ENCODE assay signal across 8 cellular contexts in genomic region chr12:79420146-79420618, GRCh38.
A peak's percentile ranks its signal among the peaks of the same experiment; 100 is the strongest.
DNase-seq lines count a peak whose midpoint lies in the region; ATAC-seq and TF ChIP-seq lines count a peak whose summit lies in the region.

No MANE protein-coding gene starts in this region.

- TF ChIP-seq CTCF in gastroesophageal sphincter (IDR thresholded peaks at IDR 0.05): peak in 3 of 4 experiments; percentile 41 to 58 (median 58)
- no peak for TF ChIP-seq CTCF in CD8-positive, alpha-beta T cell (IDR thresholded peaks at IDR 0.05)

- H3K4me1 Mint-ChIP-seq in stimulated activated naive B cell treated with anti-CD40 and anti-IgM and Interleukin-4, amounts not matched to agents 10 μg/mL and 1 μg/mL and 100 μg/mL, for 72 hours: no peaks in the 10 kb centered on the region
- H3K4me1 Mint-ChIP-seq in CD8-positive, alpha-beta T cell (ENCODE audit: low read depth): no peaks in the 10 kb centered on the region

- TF ChIP-seq EP300 in gastroesophageal sphincter (IDR thresholded peaks at IDR 0.05): no peak

- peak; percentile 89 for DNase-seq in A172 (ENCODE audit: low spot score)
- DNase-seq in RKO (ENCODE audit: low spot score): peak; percentile 57
- DNase-seq in stimulated activated naive B cell treated with anti-CD40 and anti-IgM and Interleukin-4, amounts not matched to agents 10 μg/mL and 1 μg/mL and 100 μg/mL, for 72 hours: no peak
- no peak for DNase-seq in effector memory CD4-positive, alpha-beta T cell
- DNase-seq in CD8-positive, alpha-beta T cell: no peak
- DNase-seq in stimulated activated CD4-positive, alpha-beta T cell treated with anti-CD3 and anti-CD28 coated beads, Interleukin-4, amount 100 ng/mL, for 1 hour: no peak

- no peak overlapping the region for H3K27ac Mint-ChIP-seq in stimulated activated naive B cell treated with anti-CD40 and anti-IgM and Interleukin-4, amounts not matched to agents 10 μg/mL and 1 μg/mL and 100 μg/mL, for 72 hours
- no peak overlapping the region for H3K27ac Mint-ChIP-seq in CD8-positive, alpha-beta T cell

- no peaks in the 10 kb centered on the region for H3K27me3 ChIP-seq in gastroesophageal sphincter
- H3K27me3 ChIP-seq in effector memory CD4-positive, alpha-beta T cell (replicated peaks; ENCODE audit: control insufficient read depth, insufficient read depth, low read length, poor library complexity, severe bottlenecking): no peaks in the 10 kb centered on the region
- H3K27me3 ChIP-seq in CD8-positive, alpha-beta T cell (ENCODE audit: insufficient read depth, low read length): no peaks in the 10 kb centered on the region

- H3K36me3 Mint-ChIP-seq in stimulated activated naive B cell treated with anti-CD40 and anti-IgM and Interleukin-4, amounts not matched to agents 10 μg/mL and 1 μg/mL and 100 μg/mL, for 72 hours: no peaks in the 10 kb centered on the region
- no peaks in the 10 kb centered on the region for H3K36me3 Mint-ChIP-seq in CD8-positive, alpha-beta T cell

- H3K9me3 Mint-ChIP-seq in stimulated activated naive B cell treated with anti-CD40 and anti-IgM and Interleukin-4, amounts not matched to agents 10 μg/mL and 1 μg/mL and 100 μg/mL, for 72 hours: no peaks in the 10 kb centered on the region
- no peaks in the 10 kb centered on the region for H3K9me3 Mint-ChIP-seq in CD8-positive, alpha-beta T cell

- H3K27me3 Mint-ChIP-seq in stimulated activated naive B cell treated with anti-CD40 and anti-IgM and Interleukin-4, amounts not matched to agents 10 μg/mL and 1 μg/mL and 100 μg/mL, for 72 hours: no peaks in the 10 kb centered on the region
- no peaks in the 10 kb centered on the region for H3K27me3 Mint-ChIP-seq in CD8-positive, alpha-beta T cell (ENCODE audit: low read depth)

- H3K4me3 ChIP-seq in gastroesophageal sphincter: no peak overlapping the region
- H3K4me3 ChIP-seq in effector memory CD4-positive, alpha-beta T cell (ENCODE audit: insufficient read depth, low read depth, low read length, poor library complexity, severe bottlenecking): no peak overlapping the region
- no peak overlapping the region for H3K4me3 ChIP-seq in CD8-positive, alpha-beta T cell (ENCODE audit: low read depth, low read length)

- peaks cover 0 to 28% (median 0%) of the 10 kb centered on the region in 3 donors for H3K4me1 ChIP-seq in gastroesophageal sphincter
- no peaks in the 10 kb centered on the region for H3K4me1 ChIP-seq in effector memory CD4-positive, alpha-beta T cell (ENCODE audit: control insufficient read depth, insufficient read depth, low read length, poor library complexity, severe bottlenecking)
- H3K4me1 ChIP-seq in CD8-positive, alpha-beta T cell (ENCODE audit: insufficient read depth, low read length): no peaks in the 10 kb centered on the region

- H3K9me3 ChIP-seq in gastroesophageal sphincter: no peaks in the 10 kb centered on the region
- H3K9me3 ChIP-seq in effector memory CD4-positive, alpha-beta T cell (ENCODE audit: control insufficient read depth, low read length): no peaks in the 10 kb centered on the region
- H3K9me3 ChIP-seq in CD8-positive, alpha-beta T cell (ENCODE audit: low read length): no peaks in the 10 kb centered on the region

- CTCF ChIA-PET in CD8-positive, alpha-beta T cell (lab: Charles Lee): no interaction called here

- no peak overlapping the region for H3K4me3 Mint-ChIP-seq in stimulated activated naive B cell treated with anti-CD40 and anti-IgM and Interleukin-4, amounts not matched to agents 10 μg/mL and 1 μg/mL and 100 μg/mL, for 72 hours
- no peak overlapping the region for H3K4me3 Mint-ChIP-seq in CD8-positive, alpha-beta T cell

- no peak for TF ChIP-seq POLR2A in gastroesophageal sphincter (IDR thresholded peaks at IDR 0.05)

- POLR2A ChIA-PET in CD8-positive, alpha-beta T cell (lab: Charles Lee): no interaction called here

- H3K27ac ChIP-seq in gastroesophageal sphincter: peak overlapping the region; percentile 16 to 53 (median 44)
- H3K27ac ChIP-seq in effector memory CD4-positive, alpha-beta T cell (ENCODE audit: insufficient read depth, low read length, poor library complexity, severe bottlenecking): no peak overlapping the region
- no peak overlapping the region for H3K27ac ChIP-seq in CD8-positive, alpha-beta T cell (ENCODE audit: low read depth, low read length)

- H3K36me3 ChIP-seq in gastroesophageal sphincter: no peaks in the 10 kb centered on the region
- no peaks in the 10 kb centered on the region for H3K36me3 ChIP-seq in effector memory CD4-positive, alpha-beta T cell (ENCODE audit: control insufficient read depth, insufficient read depth, low read length)
- no peaks in the 10 kb centered on the region for H3K36me3 ChIP-seq in CD8-positive, alpha-beta T cell (ENCODE audit: insufficient read depth, low read length)

- intact Hi-C loops in CD8-positive, alpha-beta T cell (cut with DNase I, micrococcal nuclease): no loop called here

- ATAC-seq in GM18867 (IDR thresholded peaks at IDR 0.05; ENCODE audit: unreplicated experiment): peak; percentile 43
- ATAC-seq in gastroesophageal sphincter: peak; percentile 67
- peak; percentile 23 to 56 for ATAC-seq in stimulated activated naive B cell treated with anti-CD40 and anti-IgM and Interleukin-4, amounts not matched to agents 10 μg/mL and 1 μg/mL and 100 μg/mL, for 72 hours (replicated peaks)
- ATAC-seq in CD8-positive, alpha-beta T cell: no peak

Comparison
In these comparisons a context has a peak if more than half of its experiments do, and no peak if none do; other contexts are left out.
1. DNase-seq: peak in A172 (single experiment) and RKO (single experiment); none in stimulated activated naive B cell treated with anti-CD40 and anti-IgM and Interleukin-4, amounts not matched to agents 10 μg/mL and 1 μg/mL and 100 μg/mL, for 72 hours (single experiment), effector memory CD4-positive, alpha-beta T cell (0 of 3), CD8-positive, alpha-beta T cell (0 of 7) and stimulated activated CD4-positive, alpha-beta T cell treated with anti-CD3 and anti-CD28 coated beads, Interleukin-4, amount 100 ng/mL, for 1 hour (single experiment).
2. H3K27ac ChIP-seq: peak in gastroesophageal sphincter (4 of 4); none in effector memory CD4-positive, alpha-beta T cell (single experiment) and CD8-positive, alpha-beta T cell (single experiment).